In the genomic region with DNA sequence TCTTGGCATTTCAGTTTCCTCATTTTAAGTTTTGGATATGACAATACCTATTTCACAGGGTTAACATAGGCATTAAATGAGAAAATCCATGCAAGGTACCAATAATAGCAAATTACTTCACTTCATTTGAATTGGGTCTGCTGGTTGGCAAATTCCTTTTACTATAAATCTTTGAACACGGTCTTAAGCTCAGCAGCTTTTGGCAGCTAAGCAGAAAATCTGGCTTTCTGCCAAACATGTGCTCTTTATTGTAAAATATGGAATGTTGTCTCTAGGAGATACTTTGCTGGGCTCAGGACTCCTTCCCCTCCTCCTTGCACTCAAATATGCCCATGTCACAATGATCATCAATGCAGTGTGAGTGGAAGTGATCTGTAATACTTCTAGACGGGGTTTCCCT, we compare ENCODE assay signal across 11 cellular contexts. TPM values are rescaled to one million over a fixed set of nuclear protein-coding genes. Genes with fewer than 3 reads are reported as not detected.
A peak's percentile ranks its signal among the peaks of the same experiment; 100 is the strongest.
DNase-seq lines count a peak whose midpoint lies in the region; ATAC-seq and TF ChIP-seq lines count a peak whose summit lies in the region.
"Had no signal": no experiment of that assay in that cellular context is flagged by ENCODE, and none has a peak within 500 bp of the region (broad histone marks: within the 10 kb centered on the region; RNA-seq: fewer than 3 reads in every experiment).

No MANE protein-coding gene starts in this region.

- H3K9me3 ChIP-seq in tibial artery: no peaks in the 10 kb centered on the region
- H3K9me3 ChIP-seq: BLaER1 had no signal

- peak overlapping the region; percentile 23 to 46 for H3K27ac ChIP-seq in tibial artery
- H3K27ac ChIP-seq: BLaER1 had no signal

- intact Hi-C loops in Right ventricle myocardium inferior (cut with DNase I): loop anchor here (5.0 kb wide), 1 partner anchor 91 kb away; no protein-coding TSS in a partner anchor
- intact Hi-C loops in Right ventricle myocardium superior (cut with DNase I): no loop called here
- intact Hi-C loops in tibial artery (cut with DNase I; ENCODE audit: low total_unique reads): no loop called here

- no peak for TF ChIP-seq CTCF in tibial artery (IDR thresholded peaks at IDR 0.05)

- no peak overlapping the region for H3K4me3 ChIP-seq in tibial artery
- H3K4me3 ChIP-seq: BLaER1 had no signal

- no peaks in the 10 kb centered on the region for H3K36me3 ChIP-seq in tibial artery
- H3K36me3 ChIP-seq: BLaER1 had no signal

- H3K4me1 ChIP-seq in tibial artery: peaks cover 0 to 30% (median 13%) of the 10 kb centered on the region in 4 donors
- H3K4me1 ChIP-seq: BLaER1 had no signal

- ATAC-seq in Right ventricle myocardium inferior (peak; percentile 42), Right ventricle myocardium superior (ENCODE audit: poor library complexity) (no peak), HG02798 (IDR thresholded peaks at IDR 0.05; ENCODE audit: poor library complexity, unreplicated experiment) (no peak)

- H3K27me3 ChIP-seq in tibial artery: no peaks in the 10 kb centered on the region
- H3K27me3 ChIP-seq: BLaER1 had no signal

- no peak for DNase-seq in Right ventricle myocardium inferior (ENCODE audit: missing footprints)
- no peak for DNase-seq in Right ventricle myocardium superior
- DNase-seq in NCI-H345 treated with DMSO at 0.1 percent for 48 hours (lab: John Stamatoyannopoulos, UW; ENCODE audit: unreplicated experiment): peak; percentile 2
- peak; percentile 15 for DNase-seq in dedifferentiated amniotic fluid mesenchymal stem cell (ENCODE audit: extremely low spot score)
- no peak for DNase-seq in tibial artery
- no peak for DNase-seq in germinal center (ENCODE audit: low spot score)
- no peak for DNase-seq in NCI-H1436 (lab: John Stamatoyannopoulos, UW)

RNA-seq across cellular contexts. Expression of gene DMP1, which starts 16.8 kb away (rescaled TPM):
- total RNA-seq in Right ventricle myocardium inferior: not detected
- not detected for total RNA-seq in Right ventricle myocardium superior
- total RNA-seq: activated T-helper 1 cell treated with anti-CD3 and anti-CD28 coated beads, Interleukin-12 subunit alpha, Interleukin-12 subunit beta, Interleukin-2, Interleukin-4 antibody, amounts not matched to agents 30 ng/mL and 10 ng/mL and 1 ng/mL, durations not matched to agents 14 hours and 24 hours and 36 hours; dermis microvascular lymphatic vessel endothelial cell had no signal

RNA-seq across cellular contexts. Expression of gene DSPP, which starts 24.9 kb away (rescaled TPM):
- not detected for total RNA-seq in Right ventricle myocardium inferior
- total RNA-seq in Right ventricle myocardium superior: not detected
- total RNA-seq: activated T-helper 1 cell treated with anti-CD3 and anti-CD28 coated beads, Interleukin-12 subunit alpha, Interleukin-12 subunit beta, Interleukin-2, Interleukin-4 antibody, amounts not matched to agents 30 ng/mL and 10 ng/mL and 1 ng/mL, durations not matched to agents 14 hours and 24 hours and 36 hours; dermis microvascular lymphatic vessel endothelial cell had no signal

Comparison
In these comparisons a context has a peak if more than half of its experiments do, and no peak if none do; other contexts are left out.
1. DNase-seq: peak in NCI-H345 treated with DMSO at 0.1 percent for 48 hours (single experiment) and dedifferentiated amniotic fluid mesenchymal stem cell (single experiment); none in Right ventricle myocardium inferior (single experiment), Right ventricle myocardium superior (single experiment), tibial artery (0 of 2), germinal center (single experiment) and NCI-H1436 (single experiment).